23 cellular contexts compared by ENCODE assay signal in genomic region chr3:109784852-109785631, GRCh38.
"Had no signal": no experiment of that assay in that cellular context is flagged by ENCODE, and none has a peak within 500 bp of the region (broad histone marks: within the 10 kb centered on the region; RNA-seq: fewer than 3 reads in every experiment).

No MANE protein-coding gene starts in this region.

- H3K27ac ChIP-seq: KMS-11, Peyer's patch, RWPE1, SJCRH30 had no signal

- FAIRE-seq: astrocyte had no signal

- H3K9me3 ChIP-seq: Peyer's patch, SJCRH30 had no signal

- H3K4me3 ChIP-seq: Peyer's patch, SJCRH30 had no signal

- ATAC-seq: activated CD8-positive, alpha-beta T cell treated with anti-CD3 and anti-CD28 coated beads, Interleukin-2, amount 10 ng/mL, durations not matched to agents 7 days and 5 days; T-helper 17 cell; WTC11 had no signal

- H3K4me1 ChIP-seq: Peyer's patch, SJCRH30 had no signal

- H3K27me3 ChIP-seq: Peyer's patch, SJCRH30 had no signal

- DNase-seq: activated CD4-positive, alpha-beta T cell treated with anti-CD3 and anti-CD28 coated beads for 48 hours; activated CD4-positive, alpha-beta T cell treated with anti-CD3 and anti-CD28 coated beads, Interleukin-2, amount 50 U/mL, for 4 hours; activated CD4-positive, CD25-positive, alpha-beta regulatory T cell treated with anti-CD3 and anti-CD28 coated beads, Interleukin-2, amount 50 U/mL, for 72 hours; activated CD8-positive, alpha-beta T cell treated with anti-CD3 and anti-CD28 coated beads, Interleukin-2, amount 10 ng/mL, durations not matched to agents 7 days and 5 days; activated effector memory CD4-positive, alpha-beta T cell treated with Interleukin-2 at 50 U/mL for 16 hours; activated naive CD4-positive, alpha-beta T cell; activated T-cell treated with anti-CD3 and anti-CD28 coated beads, Interleukin-2, amount 50 U/mL, for 24 hours; amniotic stem cell; NCI-H1092; NCI-H1417; NCI-H2029; NCI-H446; NCI-H526; NCI-H774; Peyer's patch; Right ventricle myocardium superior; SJCRH30; T-helper 17 cell; T-helper 9 cell had no signal

- H3K36me3 ChIP-seq: Peyer's patch, SJCRH30 had no signal
